23 cellular contexts compared by ENCODE assay signal in the genomic region with DNA sequence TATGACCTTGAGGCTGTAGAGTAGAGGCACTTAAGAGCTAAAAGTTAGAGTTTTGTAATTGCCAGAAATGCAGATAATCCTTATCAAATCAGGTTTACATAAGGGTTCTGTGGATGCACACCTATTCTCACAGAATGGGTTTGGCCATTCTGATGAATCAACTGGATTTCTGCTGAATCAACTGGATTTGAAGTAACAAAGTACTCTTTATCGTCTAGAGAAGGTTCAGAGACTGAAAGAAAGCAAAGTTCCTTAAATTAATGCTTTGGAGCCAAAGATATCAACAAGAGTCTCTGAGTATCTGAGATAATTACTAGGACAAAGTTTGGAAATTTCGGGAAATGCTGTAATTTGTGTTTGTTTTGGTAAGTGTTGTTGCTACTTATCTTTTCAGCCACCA.
DNase-seq lines count a peak whose midpoint lies in the region; ATAC-seq, FAIRE-seq and TF ChIP-seq lines count a peak whose summit lies in the region.
"Had no signal": no experiment of that assay in that cellular context is flagged by ENCODE, and none has a peak within 500 bp of the region (broad histone marks: within the 10 kb centered on the region; RNA-seq: fewer than 3 reads in every experiment).

No MANE protein-coding gene starts in this region.

- peaks cover 2% of the 10 kb centered on the region for H3K9me3 Mint-ChIP-seq in neural crest cell
- H3K9me3 Mint-ChIP-seq: GM23338, HFFc6 had no signal

- H3K36me3 Mint-ChIP-seq in neural crest cell (ENCODE audit: low read depth): peaks cover 3% of the 10 kb centered on the region
- H3K36me3 Mint-ChIP-seq: CD4-positive, CD25-positive, alpha-beta regulatory T cell; CD8-positive, alpha-beta memory T cell; IgD-negative memory B cell had no signal

- H3K4me1 Mint-ChIP-seq in neural crest cell: peaks cover 65% of the 10 kb centered on the region
- H3K4me1 Mint-ChIP-seq: CD4-positive, CD25-positive, alpha-beta regulatory T cell; CD8-positive, alpha-beta memory T cell had no signal

- no peaks in the 10 kb centered on the region for H3K27me3 Mint-ChIP-seq in neural crest cell (ENCODE audit: low read depth)
- H3K27me3 Mint-ChIP-seq: CD4-positive, CD25-positive, alpha-beta regulatory T cell; CD8-positive, alpha-beta memory T cell had no signal

- no peak for TF ChIP-seq CTCF in neural crest cell (conservative IDR thresholded peaks at IDR 0.05)

- peak; percentile 13 for FAIRE-seq in GM12891 (lab: Jason Lieb, UNC)
- FAIRE-seq: D721Med, G401.6, GM12892, GM18507, HTR-8/SVneo had no signal

- DNase-seq in GM12891 (ENCODE audit: insufficient read length, low spot score): no peak
- no peak for DNase-seq in neural crest cell (ENCODE audit: low read depth, low spot score)
- DNase-seq in superior temporal gyrus (ENCODE audit: extremely low spot score): peak; percentile 54
- no peak for DNase-seq in SHP77 (lab: John Stamatoyannopoulos, UW)
- DNase-seq: ACHN; BE2C; C1 segment of cervical spinal cord; Caco-2; CD4-positive, CD25-positive, alpha-beta regulatory T cell; CD8-positive, alpha-beta memory T cell; H7; HFFc6 had no signal

- no peak for TF ChIP-seq POLR2A in GM12891 (IDR thresholded peaks at IDR 0.05; ENCODE audit: low read depth, low read length)

- ATAC-seq in HG03460 (IDR thresholded peaks at IDR 0.05; ENCODE audit: unreplicated experiment) (no peak), GM21528 (IDR thresholded peaks at IDR 0.05; ENCODE audit: low FRiP score, unreplicated experiment) (no peak)
- ATAC-seq: GM23338, HCT116 had no signal

- peak overlapping the region; percentile 32 for H3K27ac Mint-ChIP-seq in neural crest cell (ENCODE audit: unreplicated experiment)
- H3K27ac Mint-ChIP-seq: CD4-positive, CD25-positive, alpha-beta regulatory T cell; CD8-positive, alpha-beta memory T cell; GM23338; HFFc6; IgD-negative memory B cell had no signal

- peak overlapping the region; percentile 13 for H3K27ac ChIP-seq in cingulate gyrus (ENCODE audit: low read depth, low read length)

- no peak overlapping the region for H3K4me3 Mint-ChIP-seq in neural crest cell
- H3K4me3 Mint-ChIP-seq: CD4-positive, CD25-positive, alpha-beta regulatory T cell; CD8-positive, alpha-beta memory T cell; GM23338; HFFc6; IgD-negative memory B cell had no signal

TF ChIP-seq in GM12891, 5 proteins besides CTCF, POLR2A, EP300 and RAD21:
- TF ChIP-seq POU2F2 (IDR thresholded peaks at IDR 0.05; ENCODE audit: low read depth, low read length) (no peak), PAX5 (IDR thresholded peaks at IDR 0.05; ENCODE audit: insufficient read depth, low read length, severe bottlenecking) (no peak), TAF1 (IDR thresholded peaks at IDR 0.05; ENCODE audit: low read depth, low read length) (no peak), SPI1 (IDR thresholded peaks at IDR 0.05; ENCODE audit: low read depth, low read length) (no peak), POLR2AphosphoS5 (IDR thresholded peaks at IDR 0.05; ENCODE audit: low read depth, low read length) (no peak)
